ENCODE assay signal across 8 cellular contexts in genomic region chr7:140674356-140674800, GRCh38. TPM values are rescaled to one million over a fixed set of nuclear protein-coding genes. Genes with fewer than 3 reads are reported as not detected.
DNase-seq lines count a peak whose midpoint lies in the region; ATAC-seq and TF ChIP-seq lines count a peak whose summit lies in the region.

No MANE protein-coding gene starts in this region.

- H3K27ac Mint-ChIP-seq in IgD-negative memory B cell: peak overlapping the region; percentile 91 to 96 (median 92)
- peak overlapping the region; percentile 45 to 90 (median 80) for H3K27ac Mint-ChIP-seq in brain
- peak overlapping the region; percentile 89 for H3K27ac Mint-ChIP-seq in stimulated activated memory B cell treated with anti-CD40 and anti-IgM and Interleukin-4, amounts not matched to agents 10 μg/mL and 1 μg/mL and 100 μg/mL, for 72 hours

- H3K27me3 Mint-ChIP-seq in activated T-cell treated with anti-CD3 and anti-CD28 coated beads, Interleukin-2, amount 50 U/mL, for 4 hours (ENCODE audit: low read depth): no peaks in the 10 kb centered on the region
- H3K27me3 Mint-ChIP-seq in IgD-negative memory B cell: no peaks in the 10 kb centered on the region
- peaks cover 12% of the 10 kb centered on the region for H3K27me3 Mint-ChIP-seq in brain
- H3K27me3 Mint-ChIP-seq in stimulated activated memory B cell treated with anti-CD40 and anti-IgM and Interleukin-4, amounts not matched to agents 10 μg/mL and 1 μg/mL and 100 μg/mL, for 72 hours: no peaks in the 10 kb centered on the region

- H3K9me3 Mint-ChIP-seq in activated T-cell treated with anti-CD3 and anti-CD28 coated beads, Interleukin-2, amount 50 U/mL, for 4 hours: no peaks in the 10 kb centered on the region
- H3K9me3 Mint-ChIP-seq in IgD-negative memory B cell: no peaks in the 10 kb centered on the region
- no peaks in the 10 kb centered on the region for H3K9me3 Mint-ChIP-seq in brain
- no peaks in the 10 kb centered on the region for H3K9me3 Mint-ChIP-seq in stimulated activated memory B cell treated with anti-CD40 and anti-IgM and Interleukin-4, amounts not matched to agents 10 μg/mL and 1 μg/mL and 100 μg/mL, for 72 hours

- H3K4me1 Mint-ChIP-seq in activated T-cell treated with anti-CD3 and anti-CD28 coated beads, Interleukin-2, amount 50 U/mL, for 4 hours (ENCODE audit: low read depth): peaks cover 33% of the 10 kb centered on the region
- peaks cover 38 to 45% (median 39%) of the 10 kb centered on the region in 3 donors for H3K4me1 Mint-ChIP-seq in IgD-negative memory B cell
- peaks cover 45% of the 10 kb centered on the region for H3K4me1 Mint-ChIP-seq in brain
- peaks cover 52% of the 10 kb centered on the region for H3K4me1 Mint-ChIP-seq in stimulated activated memory B cell treated with anti-CD40 and anti-IgM and Interleukin-4, amounts not matched to agents 10 μg/mL and 1 μg/mL and 100 μg/mL, for 72 hours

- peak overlapping the region; percentile 84 for H3K4me3 Mint-ChIP-seq in activated T-cell treated with anti-CD3 and anti-CD28 coated beads, Interleukin-2, amount 50 U/mL, for 4 hours
- H3K4me3 Mint-ChIP-seq in IgD-negative memory B cell (peak overlapping the region; percentile 85 to 96 (median 90)), brain (peak overlapping the region; percentile 83 to 88 (median 87))
- H3K4me3 Mint-ChIP-seq in stimulated activated memory B cell treated with anti-CD40 and anti-IgM and Interleukin-4, amounts not matched to agents 10 μg/mL and 1 μg/mL and 100 μg/mL, for 72 hours: peak overlapping the region; percentile 85

- no peak for ATAC-seq in activated T-cell treated with anti-CD3 and anti-CD28 coated beads, Interleukin-2, amount 50 U/mL, for 4 hours
- peak; percentile 47 for ATAC-seq in stimulated activated memory B cell treated with anti-CD40 and anti-IgM and Interleukin-4, amounts not matched to agents 10 μg/mL and 1 μg/mL and 100 μg/mL, for 72 hours
- no peak for ATAC-seq in HG03521 (IDR thresholded peaks at IDR 0.05; ENCODE audit: unreplicated experiment)
- no peak for ATAC-seq in GM18870 (IDR thresholded peaks at IDR 0.05; ENCODE audit: unreplicated experiment)

- TF ChIP-seq CTCF in brain (conservative IDR thresholded peaks at IDR 0.05): no peak

- peaks cover 18% of the 10 kb centered on the region for H3K36me3 Mint-ChIP-seq in activated T-cell treated with anti-CD3 and anti-CD28 coated beads, Interleukin-2, amount 50 U/mL, for 4 hours (ENCODE audit: insufficient read depth)
- H3K36me3 Mint-ChIP-seq in IgD-negative memory B cell (peaks cover 3% of the 10 kb centered on the region), brain (peaks cover 28% of the 10 kb centered on the region)
- peaks cover 20% of the 10 kb centered on the region for H3K36me3 Mint-ChIP-seq in stimulated activated memory B cell treated with anti-CD40 and anti-IgM and Interleukin-4, amounts not matched to agents 10 μg/mL and 1 μg/mL and 100 μg/mL, for 72 hours

- DNase-seq in activated T-cell treated with anti-CD3 and anti-CD28 coated beads, Interleukin-2, amount 50 U/mL, for 4 hours: no peak
- DNase-seq in activated T-cell treated with anti-CD3 and anti-CD28 coated beads for 4 hours (no peak), amygdala (lab: John Stamatoyannopoulos, UW) (no peak)

RNA-seq across cellular contexts. Expression of gene ADCK2, which starts 1.6 kb away (rescaled TPM):
- total RNA-seq in activated T-cell treated with anti-CD3 and anti-CD28 coated beads, Interleukin-2, amount 50 U/mL, for 4 hours: 10 to 100 TPM; 22.2 to 23.7 (median 22.4) TPM
- polyA plus RNA-seq in IgD-negative memory B cell: 38.4 TPM
- 45.7 TPM for polyA plus RNA-seq in brain (ENCODE audit: insufficient read depth, low read depth, low replicate concordance)

RNA-seq across cellular contexts. Expression of gene NDUFB2, which starts 22.1 kb away (rescaled TPM):
- 100 to 1,000 TPM; 192 to 205 (median 201) TPM for total RNA-seq in activated T-cell treated with anti-CD3 and anti-CD28 coated beads, Interleukin-2, amount 50 U/mL, for 4 hours
- polyA plus RNA-seq in IgD-negative memory B cell (367 TPM), brain (ENCODE audit: insufficient read depth, low read depth, low replicate concordance) (340 TPM)

RNA-seq across cellular contexts. Expression of gene DENND2A, which starts 33.8 kb away (rescaled TPM):
- not detected for total RNA-seq in activated T-cell treated with anti-CD3 and anti-CD28 coated beads, Interleukin-2, amount 50 U/mL, for 4 hours
- polyA plus RNA-seq in IgD-negative memory B cell (not detected), brain (ENCODE audit: insufficient read depth, low read depth, low replicate concordance) (49.3 TPM)

Comparison
In these comparisons a context has a peak if more than half of its experiments do, and no peak if none do; other contexts are left out.
1. RNA of gene DENND2A, which starts 33.8 kb away (polyA plus RNA-seq): 49.3 TPM in brain (single experiment); not detected in IgD-negative memory B cell (single experiment); every median in the first group is over 10 times any median in the second.
2. Peak in every context shown above with its lines, with median percentiles within 50 percentile points of each other: H3K4me3 Mint-ChIP-seq and H3K27ac Mint-ChIP-seq.